Comparison of ENCODE assay signal across 1 cellular context in genomic region chr3:37899711-37900306, GRCh38.
TF ChIP-seq lines count a peak whose summit lies in the region.

No MANE protein-coding gene starts in this region.

TF ChIP-seq in K562, 482 proteins besides CTCF, POLR2A, EP300 and RAD21 (continued from another document and continues in another):
- TF ChIP-seq DPF2 (IDR thresholded peaks at IDR 0.05) (peak; percentile 84), ZNF217 (CRISPR knock-in tag; IDR thresholded peaks at IDR 0.05) (no peak), PHB2 (IDR thresholded peaks at IDR 0.05; ENCODE audit: low read depth) (no peak), ZNF431 (CRISPR knock-in tag; IDR thresholded peaks at IDR 0.05) (no peak), CUX1 (CRISPR knock-in tag; IDR thresholded peaks at IDR 0.05) (no peak), GTF3C2 (IDR thresholded peaks at IDR 0.05; ENCODE audit: borderline replicate concordance, extremely low read depth, insufficient read length) (no peak), BRCA1 (IDR thresholded peaks at IDR 0.05) (no peak), BRCA1 (CRISPR knock-in tag; IDR thresholded peaks at IDR 0.05) (no peak), ZNF79 (CRISPR knock-in tag; IDR thresholded peaks at IDR 0.05; ENCODE audit: low read depth) (no peak), ZNF134 (CRISPR knock-in tag; conservative IDR thresholded peaks at IDR 0.05) (no peak), AFF4 (CRISPR knock-in tag; IDR thresholded peaks at IDR 0.05) (no peak), ZNF384 (IDR thresholded peaks at IDR 0.05; ENCODE audit: low read depth, low read length) (no peak), XRCC5 (IDR thresholded peaks at IDR 0.05; ENCODE audit: low read depth, low read length) (no peak), SNAPC5 (CRISPR knock-in tag; IDR thresholded peaks at IDR 0.05) (no peak), ZBTB11 (CRISPR knock-in tag; IDR thresholded peaks at IDR 0.05) (no peak), ZNF764 (CRISPR knock-in tag; IDR thresholded peaks at IDR 0.05; ENCODE audit: low read depth) (no peak), SIX5 (IDR thresholded peaks at IDR 0.05; ENCODE audit: borderline replicate concordance in 1 of 2, insufficient read depth in 1 of 2, low read depth in 1 of 2, low read length in 2 of 2) (no peak), PHF21A (IDR thresholded peaks at IDR 0.05; ENCODE audit: borderline replicate concordance, low read depth) (no peak), HNRNPLL (IDR thresholded peaks at IDR 0.05; ENCODE audit: low read depth, low read length, poor library complexity, severe bottlenecking) (no peak), ZBTB26 (CRISPR knock-in tag; IDR thresholded peaks at IDR 0.05) (no peak), HOXB6 (CRISPR knock-in tag; IDR thresholded peaks at IDR 0.05; ENCODE audit: borderline replicate concordance) (no peak), CXXC5 (CRISPR knock-in tag; IDR thresholded peaks at IDR 0.05) (peak; percentile 7), CC2D1A (IDR thresholded peaks at IDR 0.05) (no peak), ARHGAP35 (IDR thresholded peaks at IDR 0.05; ENCODE audit: partially characterized antibody) (no peak), MCM7 (IDR thresholded peaks at IDR 0.05) (no peak), ZNF592 (IDR thresholded peaks at IDR 0.05) (no peak)
- TF ChIP-seq, protein P1, sequence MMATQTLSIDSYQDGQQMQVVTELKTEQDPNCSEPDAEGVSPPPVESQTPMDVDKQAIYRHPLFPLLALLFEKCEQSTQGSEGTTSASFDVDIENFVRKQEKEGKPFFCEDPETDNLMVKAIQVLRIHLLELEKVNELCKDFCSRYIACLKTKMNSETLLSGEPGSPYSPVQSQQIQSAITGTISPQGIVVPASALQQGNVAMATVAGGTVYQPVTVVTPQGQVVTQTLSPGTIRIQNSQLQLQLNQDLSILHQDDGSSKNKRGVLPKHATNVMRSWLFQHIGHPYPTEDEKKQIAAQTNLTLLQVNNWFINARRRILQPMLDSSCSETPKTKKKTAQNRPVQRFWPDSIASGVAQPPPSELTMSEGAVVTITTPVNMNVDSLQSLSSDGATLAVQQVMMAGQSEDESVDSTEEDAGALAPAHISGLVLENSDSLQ (IDR thresholded peaks at IDR 0.05) = peak; percentile 32; the same call in 1 of the 2 replicates
- TF ChIP-seq, protein P2, sequence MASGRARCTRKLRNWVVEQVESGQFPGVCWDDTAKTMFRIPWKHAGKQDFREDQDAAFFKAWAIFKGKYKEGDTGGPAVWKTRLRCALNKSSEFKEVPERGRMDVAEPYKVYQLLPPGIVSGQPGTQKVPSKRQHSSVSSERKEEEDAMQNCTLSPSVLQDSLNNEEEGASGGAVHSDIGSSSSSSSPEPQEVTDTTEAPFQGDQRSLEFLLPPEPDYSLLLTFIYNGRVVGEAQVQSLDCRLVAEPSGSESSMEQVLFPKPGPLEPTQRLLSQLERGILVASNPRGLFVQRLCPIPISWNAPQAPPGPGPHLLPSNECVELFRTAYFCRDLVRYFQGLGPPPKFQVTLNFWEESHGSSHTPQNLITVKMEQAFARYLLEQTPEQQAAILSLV (tag; IDR thresholded peaks at IDR 0.05) = peak; percentile 10; the same call in 1 of the 2 replicates
- TF ChIP-seq, protein P3, sequence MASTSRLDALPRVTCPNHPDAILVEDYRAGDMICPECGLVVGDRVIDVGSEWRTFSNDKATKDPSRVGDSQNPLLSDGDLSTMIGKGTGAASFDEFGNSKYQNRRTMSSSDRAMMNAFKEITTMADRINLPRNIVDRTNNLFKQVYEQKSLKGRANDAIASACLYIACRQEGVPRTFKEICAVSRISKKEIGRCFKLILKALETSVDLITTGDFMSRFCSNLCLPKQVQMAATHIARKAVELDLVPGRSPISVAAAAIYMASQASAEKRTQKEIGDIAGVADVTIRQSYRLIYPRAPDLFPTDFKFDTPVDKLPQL (IDR thresholded peaks at IDR 0.05; ENCODE audit: extremely low read depth, insufficient read length) = no peak
- TF ChIP-seq, protein P4, sequence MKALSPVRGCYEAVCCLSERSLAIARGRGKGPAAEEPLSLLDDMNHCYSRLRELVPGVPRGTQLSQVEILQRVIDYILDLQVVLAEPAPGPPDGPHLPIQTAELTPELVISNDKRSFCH (CRISPR knock-in tag; IDR thresholded peaks at IDR 0.05) = no peak
- TF ChIP-seq, protein P4 (tag; IDR thresholded peaks at IDR 0.05) = no peak
